Comparison of ENCODE assay signal across 8 cellular contexts in the genomic region with DNA sequence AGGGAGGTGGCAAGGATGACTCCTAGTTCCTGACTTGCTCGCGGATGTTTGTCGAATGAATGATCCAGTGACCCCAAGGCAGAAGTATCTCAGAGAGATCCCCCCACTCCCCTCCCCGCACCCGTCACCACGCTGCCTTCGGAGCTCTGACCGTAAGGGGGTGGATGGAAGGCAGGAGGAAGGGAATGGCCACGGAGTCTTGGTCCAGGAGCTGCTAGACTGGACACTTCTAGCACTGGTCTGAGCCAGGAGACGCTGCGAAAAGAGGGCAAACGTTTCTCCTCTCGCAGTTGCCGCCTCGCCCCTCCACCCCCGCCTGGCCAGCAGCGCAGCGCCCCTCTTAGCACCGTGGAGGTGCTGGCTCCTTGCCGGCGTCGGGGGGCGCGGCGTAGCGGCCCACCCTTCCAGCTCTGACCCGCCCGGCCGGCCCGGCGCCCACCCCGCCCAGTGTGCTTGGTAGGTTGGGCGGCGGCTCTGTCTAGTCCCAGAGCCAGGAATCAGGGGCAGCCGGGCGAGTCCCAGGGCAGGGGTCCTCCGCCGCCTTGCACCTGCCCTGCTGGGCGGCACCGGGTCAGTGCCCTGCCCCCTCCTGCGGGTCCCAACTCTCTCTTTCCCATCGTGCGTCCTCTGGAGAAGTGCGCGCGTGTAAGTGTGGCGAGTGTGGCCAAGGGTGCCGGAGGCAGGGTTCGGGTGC. TPM values are rescaled to one million over a fixed set of nuclear protein-coding genes. Genes with fewer than 3 reads are reported as not detected.
A peak's percentile ranks its signal among the peaks of the same experiment; 100 is the strongest.
DNase-seq lines count a peak whose midpoint lies in the region; ATAC-seq, FAIRE-seq and TF ChIP-seq lines count a peak whose summit lies in the region.

No MANE protein-coding gene starts in this region.

- 4% methylated on average over 47 of the region's 49 CpGs for WGBS in HUES64
- under 1% methylated on average over 47 of the region's 49 CpGs for WGBS in GM12878 (ENCODE audit: insufficient coverage, insufficient replicate concordance, low lambda C conversion rate, missing lambda C conversion rate)

- no peak for TF ChIP-seq POLR2A in GM12878 (IDR thresholded peaks at IDR 0.05; ENCODE audit: low read depth, low read length)

- H3K4me1 ChIP-seq in CD4-positive, CD25-positive, alpha-beta regulatory T cell (ENCODE audit: control insufficient read depth, insufficient read depth, low read length, poor library complexity, severe bottlenecking) = peaks cover 23% of the 10 kb centered on the region
- peaks cover 10% of the 10 kb centered on the region for H3K4me1 ChIP-seq in HUES64 (ENCODE audit: insufficient read depth, low read length)
- H3K4me1 ChIP-seq in GM12878 (ENCODE audit: control insufficient read depth, insufficient read depth, low read length) = 0 out of 2 replicates have a peak, but pooled peaks cover 3% of the 10 kb centered on the region

- H3K27ac Mint-ChIP-seq in CD4-positive, CD25-positive, alpha-beta regulatory T cell = peak overlapping the region; percentile 71 to 91 (median 86)
- H3K27ac Mint-ChIP-seq in stimulated activated memory B cell treated with anti-CD40 and anti-IgM and Interleukin-4, amounts not matched to agents 10 μg/mL and 1 μg/mL and 100 μg/mL, for 72 hours = peak overlapping the region; percentile 75

- peak overlapping the region; percentile 81 to 86 (median 84) for H3K4me3 Mint-ChIP-seq in CD4-positive, CD25-positive, alpha-beta regulatory T cell
- peak overlapping the region; percentile 81 for H3K4me3 Mint-ChIP-seq in stimulated activated memory B cell treated with anti-CD40 and anti-IgM and Interleukin-4, amounts not matched to agents 10 μg/mL and 1 μg/mL and 100 μg/mL, for 72 hours

- RAD21 ChIA-PET in GM12878 (lab: Charles Lee; ENCODE audit: unreplicated experiment) = interaction anchor here (2.7 kb wide), 1 partner anchor 31 kb away, joined by 8 read pairs; no protein-coding TSS in a partner anchor

- H2AFZ ChIP-seq in GM12878 (ENCODE audit: control insufficient read depth, low read depth, low read length) = peak overlapping the region; percentile 39

- FAIRE-seq in GM12878 (lab: Jason Lieb, UNC) = no peak

- H3K27ac ChIP-seq in CD4-positive, CD25-positive, alpha-beta regulatory T cell (ENCODE audit: insufficient read depth, low read length, poor library complexity, severe bottlenecking) = peak overlapping the region; percentile 70
- H3K27ac ChIP-seq in HUES64 (ENCODE audit: low read depth, low read length) = no peak overlapping the region; the same call in 1 of the 2 replicates
- no peak overlapping the region for H3K27ac ChIP-seq in GM12878 (ENCODE audit: control insufficient read depth, insufficient read depth)

- H3K36me3 Mint-ChIP-seq in CD4-positive, CD25-positive, alpha-beta regulatory T cell = no peaks in the 10 kb centered on the region
- H3K36me3 Mint-ChIP-seq in stimulated activated memory B cell treated with anti-CD40 and anti-IgM and Interleukin-4, amounts not matched to agents 10 μg/mL and 1 μg/mL and 100 μg/mL, for 72 hours = peaks cover 36% of the 10 kb centered on the region

- no peak for TF ChIP-seq CTCF in GM12878 (IDR thresholded peaks at IDR 0.05 in 2 of 3, conservative IDR thresholded peaks at IDR 0.05 in 1 of 3; ENCODE audit: control insufficient read depth in 2 of 3, extremely low read depth in 1 of 3, insufficient read depth in 1 of 3, low read depth in 3 of 3, low read length in 3 of 3)

- TF ChIP-seq RAD21 in GM12878 (IDR thresholded peaks at IDR 0.05; ENCODE audit: insufficient read depth, low read depth, low read length) = no peak

- H3K4me3 ChIP-seq in CD4-positive, CD25-positive, alpha-beta regulatory T cell (ENCODE audit: low read depth, low read length) = peak overlapping the region; percentile 67
- H3K4me3 ChIP-seq in HUES64 (ENCODE audit: low read length) = peak overlapping the region; percentile 93
- H3K4me3 ChIP-seq in GM12878 = peak overlapping the region; percentile 57

- H3K9ac ChIP-seq in HUES64 (ENCODE audit: low read depth, low read length) (peak overlapping the region; percentile 87), GM12878 (ENCODE audit: control insufficient read depth, insufficient read depth, low read length) (no peak overlapping the region)

- no peaks in the 10 kb centered on the region for H3K79me2 ChIP-seq in GM12878 (ENCODE audit: control insufficient read depth, insufficient read depth, low read length)

- POLR2A ChIA-PET in GM12878 (lab: Charles Lee) = interaction anchor here (1.4 kb wide), 1 partner anchor 10 kb away, joined by 4 read pairs; a partner anchor contains a TSS

- intact Hi-C loops in GM12878 (cut with micrococcal nuclease; ENCODE audit: unreplicated experiment) = no loop called here

- in situ Hi-C loops in GM12878 (cut with MboI) = no loop called here

- no peak for TF ChIP-seq EP300 in GM12878 (IDR thresholded peaks at IDR 0.05; ENCODE audit: borderline replicate concordance in 1 of 2, control insufficient read depth in 1 of 2, low read depth in 2 of 2, low read length in 2 of 2)

- peaks cover 3 to 12% (median 7%) of the 10 kb centered on the region in 7 donors for H3K9me3 Mint-ChIP-seq in CD4-positive, CD25-positive, alpha-beta regulatory T cell
- peaks cover 4% of the 10 kb centered on the region for H3K9me3 Mint-ChIP-seq in stimulated activated memory B cell treated with anti-CD40 and anti-IgM and Interleukin-4, amounts not matched to agents 10 μg/mL and 1 μg/mL and 100 μg/mL, for 72 hours

- no TSS peak for BruUV-seq in GM12878 (replicated peaks; lab: Mats Ljungman, UMichigan)

- DNase-seq in CD4-positive, CD25-positive, alpha-beta regulatory T cell = peak in 1 of 3 donors; percentile 23
- DNase-seq in GM12878 (ENCODE audit: low read depth, low spot score) (no peak), iPS-NIHi7 (ENCODE audit: extremely low spot score) (peak; percentile 48), cortex of kidney (lab: John Stamatoyannopoulos, UW) (no peak), NOMO-1 (lab: John Stamatoyannopoulos, UW; ENCODE audit: unreplicated experiment in 2 of 2) (no peak)

- SMC1A ChIA-PET in GM12878 (lab: Charles Lee; ENCODE audit: uncharacterized antibody, unreplicated experiment) = no interaction called here

- peak overlapping the region; percentile 89 for H3K4me2 ChIP-seq in GM12878 (ENCODE audit: control insufficient read depth, insufficient read depth)

- H3K36me3 ChIP-seq in CD4-positive, CD25-positive, alpha-beta regulatory T cell (ENCODE audit: control insufficient read depth, insufficient read depth, low read length) = peaks cover 5% of the 10 kb centered on the region
- H3K36me3 ChIP-seq in HUES64 (ENCODE audit: insufficient read depth, low read length) (peaks cover 25% of the 10 kb centered on the region), GM12878 (ENCODE audit: control insufficient read depth in 2 of 2, insufficient read depth in 2 of 2, low read length in 1 of 2) (no peaks in the 10 kb centered on the region; a peak in 1 of 4 replicates)

- no peaks in the 10 kb centered on the region for H4K20me1 ChIP-seq in GM12878 (ENCODE audit: control insufficient read depth, insufficient read depth)

- ATAC-seq in CD4-positive, CD25-positive, alpha-beta regulatory T cell (ENCODE audit: low read depth in 2 of 2) = peak in 1 of 2 donors; percentile 7
- ATAC-seq in GM12878 = peak; percentile 54
- ATAC-seq in stimulated activated memory B cell treated with anti-CD40 and anti-IgM and Interleukin-4, amounts not matched to agents 10 μg/mL and 1 μg/mL and 100 μg/mL, for 72 hours = peak; percentile 55
- no peak for ATAC-seq in HG02623 (IDR thresholded peaks at IDR 0.05; ENCODE audit: unreplicated experiment)

- peaks cover under 1 to 7% of the 10 kb centered on the region in 2 experiments for H3K9me3 ChIP-seq in CD4-positive, CD25-positive, alpha-beta regulatory T cell (ENCODE audit: control insufficient read depth in 2 of 2, low read length in 2 of 2)
- H3K9me3 ChIP-seq in HUES64 (ENCODE audit: insufficient read depth, low read depth, low read length) (peaks cover 10% of the 10 kb centered on the region), GM12878 (replicated peaks; ENCODE audit: control insufficient read depth, insufficient read depth, low read length) (peaks cover 6% of the 10 kb centered on the region; the same call in 2 of the 3 replicates)

- no peaks in the 10 kb centered on the region for H3K27me3 Mint-ChIP-seq in CD4-positive, CD25-positive, alpha-beta regulatory T cell
- H3K27me3 Mint-ChIP-seq in stimulated activated memory B cell treated with anti-CD40 and anti-IgM and Interleukin-4, amounts not matched to agents 10 μg/mL and 1 μg/mL and 100 μg/mL, for 72 hours = no peaks in the 10 kb centered on the region

- peaks cover 0 to 23% (median 5%) of the 10 kb centered on the region in 4 donors for H3K4me1 Mint-ChIP-seq in CD4-positive, CD25-positive, alpha-beta regulatory T cell
- peaks cover 33% of the 10 kb centered on the region for H3K4me1 Mint-ChIP-seq in stimulated activated memory B cell treated with anti-CD40 and anti-IgM and Interleukin-4, amounts not matched to agents 10 μg/mL and 1 μg/mL and 100 μg/mL, for 72 hours

- CTCF ChIA-PET in GM12878 (lab: Yijun Ruan, JAX) = interaction anchor here (0.6 to 2.3 kb wide), 3 partner anchors 31 to 79 kb away, joined by 3 to 7 read pairs (median 5); a partner anchor contains a TSS

- H3K27me3 ChIP-seq in CD4-positive, CD25-positive, alpha-beta regulatory T cell (ENCODE audit: control insufficient read depth, insufficient read depth, low read length) = no peaks in the 10 kb centered on the region
- H3K27me3 ChIP-seq in HUES64 (ENCODE audit: insufficient read depth, low read length) (peaks cover 41% of the 10 kb centered on the region), GM12878 (replicated peaks in 1 of 2; ENCODE audit: control insufficient read depth in 2 of 2, insufficient read depth in 2 of 2, low read length in 1 of 2) (peaks cover 3 to 6% of the 10 kb centered on the region in 2 experiments; a peak in 3 of 4 replicates)

RNA-seq across cellular contexts. Expression of a gene that starts 2.4 kb away (rescaled TPM):
- 15.1 TPM for total RNA-seq in CD4-positive, CD25-positive, alpha-beta regulatory T cell
- 10 to 100 TPM; 19.5 to 23.5 (median 21.7) TPM for polyA plus RNA-seq in CD4-positive, CD25-positive, alpha-beta regulatory T cell
- polyA plus RNA-seq in HUES64 (2013, experiment 1 of 2) = 29.1 TPM
- 34.5 TPM for polyA plus RNA-seq in HUES64 (2013, experiment 2 of 2)
- total RNA-seq in GM12878 (2013; cell fraction: nucleolus; rRNA removed) = 1.1 and 2.1 TPM in 2 replicates
- 0.17 TPM in 1 of 2 replicates, not detected in the other for total RNA-seq in GM12878 (2014; rRNA removed)
- 0.41 and 0.67 TPM in 2 replicates for total RNA-seq in GM12878 (2014; rRNA removed; fragmentation: Illumina TruSeq; extraction: Trizol)
- total RNA-seq in GM12878 (2021) = 0.74 and 1.0 TPM in 2 replicates
- polyA plus RNA-seq in GM12878 (2011; ENCODE audit: low read depth) = 0.62 TPM
- 5.0 and 5.7 TPM in 2 replicates for polyA plus RNA-seq in GM12878 (2011; rRNA removed)
- polyA plus RNA-seq in GM12878 (2011; cell fraction: cytosol; rRNA removed) = 5.1 and 5.3 TPM in 2 replicates
- polyA plus RNA-seq in GM12878 (2011; cell fraction: nucleus; rRNA removed) = 5.2 and 7.2 TPM in 2 replicates
- polyA plus RNA-seq in GM12878 (2012) = 0.42 and 0.74 TPM in 2 replicates
- 0.46 and 0.52 TPM in 2 replicates for polyA plus RNA-seq in GM12878 (2014; fragmentation: Illumina TruSeq; extraction: Trizol)
- polyA plus RNA-seq in GM12878 (2014; fragmentation: Nextera tagmentation; extraction: Ambion mirVana) = under 1 TPM; 0.18 to 0.49 TPM
- 0.39 and 0.67 TPM in 2 replicates for polyA plus RNA-seq in GM12878 (2014; rRNA removed)
- polyA plus RNA-seq in GM12878 (2016; fragmentation: Nextera tagmentation; extraction: Ambion mirVana) = under 1 TPM in 1 of 2 experiments, not detected in 1; 0.21 TPM
- 2.9 and 3.3 TPM in 2 replicates for polyA minus RNA-seq in GM12878 (2011; rRNA and poly(A)+ RNA removed)
- not detected in 2 replicates for polyA minus RNA-seq in GM12878 (2011; cell fraction: cytosol; rRNA and poly(A)+ RNA removed)
- 1.3 and 1.7 TPM in 2 replicates for polyA minus RNA-seq in GM12878 (2011; cell fraction: nucleus; rRNA and poly(A)+ RNA removed)

RNA-seq across cellular contexts. Expression of a gene that starts 10.2 kb away (rescaled TPM):
- total RNA-seq in CD4-positive, CD25-positive, alpha-beta regulatory T cell = 137 TPM
- 100 to 1,000 TPM in 1 of 4 donors, 10 to 100 TPM in 3; 80.3 to 102 (median 91.7) TPM for polyA plus RNA-seq in CD4-positive, CD25-positive, alpha-beta regulatory T cell
- polyA plus RNA-seq in HUES64 (2013, experiment 1 of 2) = 52.9 TPM
- 55.6 TPM for polyA plus RNA-seq in HUES64 (2013, experiment 2 of 2)
- total RNA-seq in GM12878 (2013; cell fraction: nucleolus; rRNA removed) = 84.5 and 94.1 TPM in 2 replicates
- total RNA-seq in GM12878 (2014; rRNA removed) (35.7 and 45.0 TPM in 2 replicates), GM12878 (2014; rRNA removed; fragmentation: Illumina TruSeq; extraction: Trizol) (15.5 and 18.6 TPM in 2 replicates), GM12878 (2021) (39.5 and 45.2 TPM in 2 replicates)
- 14.5 TPM for polyA plus RNA-seq in GM12878 (2011; ENCODE audit: low read depth)
- polyA plus RNA-seq in GM12878 (2011; rRNA removed) (8.0 and 24.1 TPM in 2 replicates), GM12878 (2014; fragmentation: Illumina TruSeq; extraction: Trizol) (29.4 and 41.9 TPM in 2 replicates), GM12878 (2014; fragmentation: Nextera tagmentation; extraction: Ambion mirVana) (10 to 100 TPM; 19.1 to 27.5 TPM), GM12878 (2014; rRNA removed) (28.6 and 33.5 TPM in 2 replicates), GM12878 (2016; fragmentation: Nextera tagmentation; extraction: Ambion mirVana) (10 to 100 TPM; 56.5 to 66.0 TPM)
- polyA plus RNA-seq in GM12878 (2011; cell fraction: cytosol; rRNA removed) = 27.0 and 35.8 TPM in 2 replicates
- polyA plus RNA-seq in GM12878 (2011; cell fraction: nucleus; rRNA removed) = 71.0 and 74.4 TPM in 2 replicates
- 25.3 and 27.7 TPM in 2 replicates for polyA plus RNA-seq in GM12878 (2012)
- 27.9 and 34.2 TPM in 2 replicates for polyA minus RNA-seq in GM12878 (2011; rRNA and poly(A)+ RNA removed)
- 16.2 and 28.5 TPM in 2 replicates for polyA minus RNA-seq in GM12878 (2011; cell fraction: cytosol; rRNA and poly(A)+ RNA removed)
- polyA minus RNA-seq in GM12878 (2011; cell fraction: nucleus; rRNA and poly(A)+ RNA removed) = 33.1 and 57.7 TPM in 2 replicates

RNA-seq across cellular contexts. Expression of a gene that starts 27.6 kb away (rescaled TPM):
- total RNA-seq in CD4-positive, CD25-positive, alpha-beta regulatory T cell = not detected
- under 1 TPM; 0.18 to 0.56 (median 0.23) TPM for polyA plus RNA-seq in CD4-positive, CD25-positive, alpha-beta regulatory T cell
- polyA plus RNA-seq in HUES64 (2013, experiment 1 of 2) = not detected
- not detected for polyA plus RNA-seq in HUES64 (2013, experiment 2 of 2)
- total RNA-seq in GM12878 (2013; cell fraction: nucleolus; rRNA removed) = not detected in 2 replicates
- not detected in 2 replicates for total RNA-seq in GM12878 (2014; rRNA removed)
- total RNA-seq in GM12878 (2014; rRNA removed; fragmentation: Illumina TruSeq; extraction: Trizol) = not detected in 2 replicates
- total RNA-seq in GM12878 (2021) = not detected in 2 replicates
- polyA plus RNA-seq in GM12878 (2011; ENCODE audit: low read depth) = 0.16 TPM
- not detected in 2 replicates for polyA plus RNA-seq in GM12878 (2011; rRNA removed)
- polyA plus RNA-seq in GM12878 (2011; cell fraction: cytosol; rRNA removed) = not detected in 2 replicates
- polyA plus RNA-seq in GM12878 (2011; cell fraction: nucleus; rRNA removed) = not detected in 2 replicates
- 0.14 and 0.22 TPM in 2 replicates for polyA plus RNA-seq in GM12878 (2012)
- not detected in 2 replicates for polyA plus RNA-seq in GM12878 (2014; fragmentation: Illumina TruSeq; extraction: Trizol)
- polyA plus RNA-seq in GM12878 (2014; fragmentation: Nextera tagmentation; extraction: Ambion mirVana) = not detected
- polyA plus RNA-seq in GM12878 (2014; rRNA removed) = 0.06 TPM in 1 of 2 replicates, not detected in the other
- under 1 TPM in 1 of 2 experiments, not detected in 1; 0.24 TPM for polyA plus RNA-seq in GM12878 (2016; fragmentation: Nextera tagmentation; extraction: Ambion mirVana)
- not detected in 2 replicates for polyA minus RNA-seq in GM12878 (2011; rRNA and poly(A)+ RNA removed)
- not detected in 2 replicates for polyA minus RNA-seq in GM12878 (2011; cell fraction: cytosol; rRNA and poly(A)+ RNA removed)
- not detected in 2 replicates for polyA minus RNA-seq in GM12878 (2011; cell fraction: nucleus; rRNA and poly(A)+ RNA removed)

RNA-seq across cellular contexts. Expression of a gene that starts 42.8 kb away (rescaled TPM):
- total RNA-seq in CD4-positive, CD25-positive, alpha-beta regulatory T cell = 94.2 TPM
- polyA plus RNA-seq in CD4-positive, CD25-positive, alpha-beta regulatory T cell = 10 to 100 TPM; 38.4 to 54.3 (median 42.0) TPM
- polyA plus RNA-seq in HUES64 (2013, experiment 1 of 2) = 13.1 TPM
- 11.8 TPM for polyA plus RNA-seq in HUES64 (2013, experiment 2 of 2)
- 26.4 and 29.7 TPM in 2 replicates for total RNA-seq in GM12878 (2013; cell fraction: nucleolus; rRNA removed)
- total RNA-seq in GM12878 (2014; rRNA removed) (8.9 and 14.5 TPM in 2 replicates), GM12878 (2014; rRNA removed; fragmentation: Illumina TruSeq; extraction: Trizol) (5.4 and 6.4 TPM in 2 replicates), GM12878 (2021) (9.4 and 9.5 TPM in 2 replicates)
- polyA plus RNA-seq in GM12878 (2011; ENCODE audit: low read depth) = 7.3 TPM
- polyA plus RNA-seq in GM12878 (2011; rRNA removed) (17.8 and 22.6 TPM in 2 replicates), GM12878 (2014; fragmentation: Illumina TruSeq; extraction: Trizol) (5.8 and 6.2 TPM in 2 replicates), GM12878 (2014; fragmentation: Nextera tagmentation; extraction: Ambion mirVana) (1 to 10 TPM; 5.1 to 7.3 TPM), GM12878 (2014; rRNA removed) (10.8 and 15.8 TPM in 2 replicates), GM12878 (2016; fragmentation: Nextera tagmentation; extraction: Ambion mirVana) (1 to 10 TPM; 9.1 to 9.8 TPM)
- 42.2 and 53.1 TPM in 2 replicates for polyA plus RNA-seq in GM12878 (2011; cell fraction: cytosol; rRNA removed)
- 23.1 and 26.2 TPM in 2 replicates for polyA plus RNA-seq in GM12878 (2011; cell fraction: nucleus; rRNA removed)
- 9.0 and 9.2 TPM in 2 replicates for polyA plus RNA-seq in GM12878 (2012)
- 38.8 and 61.4 TPM in 2 replicates for polyA minus RNA-seq in GM12878 (2011; rRNA and poly(A)+ RNA removed)
- 15.0 and 15.8 TPM in 2 replicates for polyA minus RNA-seq in GM12878 (2011; cell fraction: cytosol; rRNA and poly(A)+ RNA removed)
- polyA minus RNA-seq in GM12878 (2011; cell fraction: nucleus; rRNA and poly(A)+ RNA removed) = 30.7 and 44.2 TPM in 2 replicates

RNA-seq across cellular contexts. Expression of a gene that starts 57.5 kb away (rescaled TPM):
- total RNA-seq in CD4-positive, CD25-positive, alpha-beta regulatory T cell = 8.2 TPM
- 1 to 10 TPM; 2.2 to 6.3 (median 3.7) TPM for polyA plus RNA-seq in CD4-positive, CD25-positive, alpha-beta regulatory T cell
- 33.6 TPM for polyA plus RNA-seq in HUES64 (2013, experiment 1 of 2)
- 34.7 TPM for polyA plus RNA-seq in HUES64 (2013, experiment 2 of 2)
- total RNA-seq in GM12878 (2013; cell fraction: nucleolus; rRNA removed) = 0.64 and 1.3 TPM in 2 replicates
- total RNA-seq in GM12878 (2014; rRNA removed) = 1.2 and 1.5 TPM in 2 replicates
- 1.2 TPM in 2 replicates for total RNA-seq in GM12878 (2014; rRNA removed; fragmentation: Illumina TruSeq; extraction: Trizol)
- total RNA-seq in GM12878 (2021) = 2.3 and 2.6 TPM in 2 replicates
- 0.71 TPM for polyA plus RNA-seq in GM12878 (2011; ENCODE audit: low read depth)
- polyA plus RNA-seq in GM12878 (2011; rRNA removed) = 10.3 and 11.3 TPM in 2 replicates
- polyA plus RNA-seq in GM12878 (2011; cell fraction: cytosol; rRNA removed) = 10.9 and 12.1 TPM in 2 replicates
- 3.9 and 4.6 TPM in 2 replicates for polyA plus RNA-seq in GM12878 (2011; cell fraction: nucleus; rRNA removed)
- polyA plus RNA-seq in GM12878 (2012) = 0.91 and 1.6 TPM in 2 replicates
- polyA plus RNA-seq in GM12878 (2014; fragmentation: Illumina TruSeq; extraction: Trizol) = 1.8 and 2.2 TPM in 2 replicates
- under 1 TPM; 0.52 to 0.66 TPM for polyA plus RNA-seq in GM12878 (2014; fragmentation: Nextera tagmentation; extraction: Ambion mirVana)
- polyA plus RNA-seq in GM12878 (2014; rRNA removed) = 1.4 and 1.9 TPM in 2 replicates
- 1 to 10 TPM; 1.4 TPM for polyA plus RNA-seq in GM12878 (2016; fragmentation: Nextera tagmentation; extraction: Ambion mirVana)
- polyA minus RNA-seq in GM12878 (2011; rRNA and poly(A)+ RNA removed) = 17.6 and 21.9 TPM in 2 replicates
- 8.7 and 9.0 TPM in 2 replicates for polyA minus RNA-seq in GM12878 (2011; cell fraction: cytosol; rRNA and poly(A)+ RNA removed)
- 1.5 and 2.4 TPM in 2 replicates for polyA minus RNA-seq in GM12878 (2011; cell fraction: nucleus; rRNA and poly(A)+ RNA removed)
